ENCODE assay signal across 15 cellular contexts in genomic region chr15:77516076-77516475, GRCh38.
"Had no signal": no experiment of that assay in that cellular context is flagged by ENCODE, and none has a peak within 500 bp of the region (broad histone marks: within the 10 kb centered on the region; RNA-seq: fewer than 3 reads in every experiment).

No MANE protein-coding gene starts in this region.

- H3K9me3 Mint-ChIP-seq: dendritic cell treated with granulocyte-macrophage colony-stimulating factor and Interleukin-4, amounts not matched to agents 40 ng/mL and 50 ng/mL, for 4 days; effector memory CD8-positive, alpha-beta T cell had no signal

- H3K9me3 ChIP-seq: breast epithelium, tibial nerve, uterus had no signal

- H3K4me3 Mint-ChIP-seq: dendritic cell treated with granulocyte-macrophage colony-stimulating factor and Interleukin-4, amounts not matched to agents 40 ng/mL and 50 ng/mL, for 4 days; effector memory CD8-positive, alpha-beta T cell; naive B cell had no signal

- H3K36me3 ChIP-seq: breast epithelium, tibial nerve, uterus had no signal

- H3K36me3 Mint-ChIP-seq: naive B cell had no signal

- H3K4me3 ChIP-seq: breast epithelium, tibial nerve, uterus had no signal

- H3K4me1 ChIP-seq: breast epithelium, parathyroid adenoma, tibial nerve, uterus had no signal

- H3K27me3 Mint-ChIP-seq: effector memory CD8-positive, alpha-beta T cell; naive B cell had no signal

- FAIRE-seq: islet of Langerhans had no signal

- ATAC-seq: effector memory CD8-positive, alpha-beta T cell; left lobe of liver had no signal

- H3K27me3 ChIP-seq: breast epithelium, tibial nerve, uterus had no signal

- H3K27ac ChIP-seq: breast epithelium, parathyroid adenoma, tibial nerve, uterus had no signal

- H2AFZ ChIP-seq: parathyroid adenoma had no signal

- H3K4me1 Mint-ChIP-seq: naive B cell had no signal

- H3K9ac ChIP-seq: parathyroid adenoma had no signal

- H3K27ac Mint-ChIP-seq: dendritic cell treated with granulocyte-macrophage colony-stimulating factor and Interleukin-4, amounts not matched to agents 40 ng/mL and 50 ng/mL, for 4 days; effector memory CD8-positive, alpha-beta T cell had no signal

- DNase-seq: activated CD4-positive, alpha-beta T cell treated with anti-CD3 and anti-CD28 coated beads, Interleukin-2, amount 50 U/mL, for 1 hour; activated naive CD4-positive, alpha-beta T cell; activated T-cell treated with anti-CD3 and anti-CD28 coated beads for 4 hours; effector memory CD8-positive, alpha-beta T cell; naive B cell; stimulated activated CD4-positive, alpha-beta T cell treated with anti-CD3 and anti-CD28 coated beads, Interleukin-15, amount 100 ng/mL, for 24 hours; stimulated activated CD4-positive, alpha-beta T cell treated with anti-CD3 and anti-CD28 coated beads, Interleukin-4, amount 100 ng/mL, for 24 hours; stimulated activated naive CD4-positive, alpha-beta T cell; uterus had no signal

- H3K79me2 ChIP-seq: parathyroid adenoma had no signal
